40 cellular contexts compared by ENCODE assay signal in genomic region chr1:37782491-37782890, GRCh38. TPM values are rescaled to one million over a fixed set of nuclear protein-coding genes. Genes with fewer than 3 reads are reported as not detected.
"Had no signal": no experiment of that assay in that cellular context is flagged by ENCODE, and none has a peak within 500 bp of the region (broad histone marks: within the 10 kb centered on the region; RNA-seq: fewer than 3 reads in every experiment).

No MANE protein-coding gene starts in this region.

- H3K27ac ChIP-seq: adrenal gland, ascending aorta, body of pancreas, brain microvascular endothelial cell, breast epithelium, cardiac muscle cell had no signal

- H3K4me3 ChIP-seq: adrenal gland, ascending aorta, body of pancreas, breast epithelium, cardiac muscle cell had no signal

- H3K4me3 Mint-ChIP-seq: activated naive CD4-positive, alpha-beta T cell treated with anti-CD3 and anti-CD28 coated beads for 36 hours; activated naive CD4-positive, alpha-beta T cell treated with anti-CD3 and anti-CD28 coated beads, Interleukin-2, amount 10 ng/mL, durations not matched to agents 7 days and 5 days; activated naive CD4-positive, alpha-beta T cell treated with anti-CD3 and anti-CD28 coated beads, Interleukin-2, amount 50 U/mL, for 24 hours; activated naive CD8-positive, alpha-beta T cell; activated naive CD8-positive, alpha-beta T cell treated with anti-CD3 and anti-CD28 coated beads for 36 hours; activated naive CD8-positive, alpha-beta T cell treated with anti-CD3 and anti-CD28 coated beads, Interleukin-2, amount 10 ng/mL, durations not matched to agents 7 days and 5 days; activated naive CD8-positive, alpha-beta T cell treated with anti-CD3 and anti-CD28 coated beads, Interleukin-2, amount 50 U/mL, for 24 hours; activated T-cell treated with anti-CD3 and anti-CD28 coated beads, Interleukin-2, amount 50 U/mL, for 24 hours; activated T-cell treated with anti-CD3 and anti-CD28 coated beads, Interleukin-2, amount 50 U/mL, for 4 hours; activated T-cell treated with anti-CD3 and anti-CD28 coated beads, Interleukin-2, amount 50 U/mL, for 72 hours; activated T-helper 1 cell treated with anti-CD3 and anti-CD28 coated beads, Interleukin-12 subunit alpha, Interleukin-12 subunit beta, Interleukin-2, Interleukin-4 antibody, amounts not matched to agents 30 ng/mL and 10 ng/mL and 1 ng/mL, durations not matched to agents 14 hours and 24 hours and 36 hours; activated T-helper 17 cell treated with anti-CD3 and anti-CD28 coated beads, Interleukin-2, amount 50 U/mL, for 72 hours; brain; central memory CD8-positive, alpha-beta T cell had no signal

- H3K9me3 Mint-ChIP-seq: activated naive CD4-positive, alpha-beta T cell treated with anti-CD3 and anti-CD28 coated beads for 36 hours; activated naive CD4-positive, alpha-beta T cell treated with anti-CD3 and anti-CD28 coated beads, Interleukin-2, amount 10 ng/mL, durations not matched to agents 7 days and 5 days; activated naive CD4-positive, alpha-beta T cell treated with anti-CD3 and anti-CD28 coated beads, Interleukin-2, amount 50 U/mL, for 24 hours; activated naive CD4-positive, alpha-beta T cell treated with anti-CD3 and anti-CD28 coated beads, Interleukin-2, amount 50 U/mL, for 72 hours; activated naive CD8-positive, alpha-beta T cell treated with anti-CD3 and anti-CD28 coated beads for 36 hours; activated naive CD8-positive, alpha-beta T cell treated with anti-CD3 and anti-CD28 coated beads, Interleukin-2, amount 10 ng/mL, durations not matched to agents 7 days and 5 days; activated naive CD8-positive, alpha-beta T cell treated with anti-CD3 and anti-CD28 coated beads, Interleukin-2, amount 50 U/mL, for 24 hours; activated T-cell treated with anti-CD3 and anti-CD28 coated beads, Interleukin-2, amount 50 U/mL, for 24 hours; activated T-cell treated with anti-CD3 and anti-CD28 coated beads, Interleukin-2, amount 50 U/mL, for 4 hours; activated T-cell treated with anti-CD3 and anti-CD28 coated beads, Interleukin-2, amount 50 U/mL, for 72 hours; activated T-helper 1 cell treated with anti-CD3 and anti-CD28 coated beads, Interleukin-12 subunit alpha, Interleukin-12 subunit beta, Interleukin-2, Interleukin-4 antibody, amounts not matched to agents 30 ng/mL and 10 ng/mL and 1 ng/mL, durations not matched to agents 14 hours and 24 hours and 36 hours; activated T-helper 17 cell treated with anti-CD3 and anti-CD28 coated beads, Interleukin-2, amount 50 U/mL, for 72 hours; activated T-helper 2 cell treated with anti-CD3 and anti-CD28 coated beads, Interferon-gamma antibody, Interleukin-2, Interleukin-4, amounts not matched to agents 10 μg/mL and 5 μg/mL and 100 μg/mL, durations not matched to agents 14 hours and 24 hours and 36 hours; central memory CD8-positive, alpha-beta T cell had no signal

- DNase-seq: activated effector memory CD4-positive, alpha-beta T cell treated with anti-CD3 and anti-CD28 coated beads, Interleukin-2, amount 50 U/mL, for 16 hours; activated effector memory CD4-positive, alpha-beta T cell treated with Interleukin-2 at 50 U/mL for 16 hours; activated gamma-delta T cell; activated gamma-delta T cell treated with Interleukin-2 at 50 U/mL for 16 hours; activated naive CD4-positive, alpha-beta T cell; activated naive CD4-positive, alpha-beta T cell treated with anti-CD3 and anti-CD28 coated beads for 36 hours; activated naive CD4-positive, alpha-beta T cell treated with anti-CD3 and anti-CD28 coated beads, Interleukin-2, amount 10 ng/mL, durations not matched to agents 7 days and 5 days; activated naive CD4-positive, alpha-beta T cell treated with anti-CD3 and anti-CD28 coated beads, Interleukin-2, amount 50 U/mL, for 16 hours; activated naive CD4-positive, alpha-beta T cell treated with Interleukin-2 at 50 U/mL for 16 hours; activated naive CD8-positive, alpha-beta T cell treated with anti-CD3 and anti-CD28 coated beads for 36 hours; activated naive CD8-positive, alpha-beta T cell treated with anti-CD3 and anti-CD28 coated beads, Interleukin-2, amount 10 ng/mL, durations not matched to agents 7 days and 5 days; activated naive CD8-positive, alpha-beta T cell treated with anti-CD3 and anti-CD28 coated beads, Interleukin-2, amount 50 U/mL, for 24 hours; activated T-cell treated with anti-CD3 and anti-CD28 coated beads, Interleukin-2, amount 50 U/mL, for 1 hour; activated T-cell treated with anti-CD3 and anti-CD28 coated beads, Interleukin-2, amount 50 U/mL, for 24 hours; activated T-cell treated with anti-CD3 and anti-CD28 coated beads, Interleukin-2, amount 50 U/mL, for 4 hours; activated T-cell treated with anti-CD3 and anti-CD28 coated beads, Interleukin-2, amount 50 U/mL, for 48 hours; activated T-cell treated with anti-CD3 and anti-CD28 coated beads, Interleukin-2, amount 50 U/mL, for 72 hours; adrenal gland; amniotic stem cell; amygdala; anterior cingulate cortex; aorta; body of pancreas; brain microvascular endothelial cell; caudate nucleus; central memory CD4-positive, alpha-beta T cell; cerebellar nuclear complex had no signal

- H3K36me3 ChIP-seq: adrenal gland, ascending aorta, brain microvascular endothelial cell, breast epithelium, cardiac muscle cell had no signal

- H3K36me3 Mint-ChIP-seq: activated naive CD4-positive, alpha-beta T cell treated with anti-CD3 and anti-CD28 coated beads, Interleukin-2, amount 10 ng/mL, durations not matched to agents 7 days and 5 days; activated naive CD4-positive, alpha-beta T cell treated with anti-CD3 and anti-CD28 coated beads, Interleukin-2, amount 50 U/mL, for 24 hours; activated naive CD4-positive, alpha-beta T cell treated with anti-CD3 and anti-CD28 coated beads, Interleukin-2, amount 50 U/mL, for 72 hours; activated naive CD8-positive, alpha-beta T cell; activated naive CD8-positive, alpha-beta T cell treated with anti-CD3 and anti-CD28 coated beads for 36 hours; activated naive CD8-positive, alpha-beta T cell treated with anti-CD3 and anti-CD28 coated beads, Interleukin-2, amount 10 ng/mL, durations not matched to agents 7 days and 5 days; brain had no signal

- ATAC-seq: activated naive CD4-positive, alpha-beta T cell treated with anti-CD3 and anti-CD28 coated beads, Interleukin-2, amount 50 U/mL, for 72 hours; activated naive CD8-positive, alpha-beta T cell treated with anti-CD3 and anti-CD28 coated beads, Interleukin-2, amount 50 U/mL, for 24 hours; activated T-cell treated with anti-CD3 and anti-CD28 coated beads, Interleukin-2, amount 50 U/mL, for 4 hours; activated T-cell treated with anti-CD3 and anti-CD28 coated beads, Interleukin-2, amount 50 U/mL, for 72 hours; activated T-helper 17 cell treated with anti-CD3 and anti-CD28 coated beads, Interleukin-2, amount 50 U/mL, for 72 hours; body of pancreas had no signal

- H3K27me3 ChIP-seq: ascending aorta, body of pancreas had no signal

- H3K27ac Mint-ChIP-seq: activated naive CD4-positive, alpha-beta T cell treated with anti-CD3 and anti-CD28 coated beads for 36 hours; activated naive CD4-positive, alpha-beta T cell treated with anti-CD3 and anti-CD28 coated beads, Interleukin-2, amount 10 ng/mL, durations not matched to agents 7 days and 5 days; activated naive CD4-positive, alpha-beta T cell treated with anti-CD3 and anti-CD28 coated beads, Interleukin-2, amount 50 U/mL, for 24 hours; activated naive CD4-positive, alpha-beta T cell treated with anti-CD3 and anti-CD28 coated beads, Interleukin-2, amount 50 U/mL, for 72 hours; activated naive CD8-positive, alpha-beta T cell; activated naive CD8-positive, alpha-beta T cell treated with anti-CD3 and anti-CD28 coated beads for 36 hours; activated naive CD8-positive, alpha-beta T cell treated with anti-CD3 and anti-CD28 coated beads, Interleukin-2, amount 10 ng/mL, durations not matched to agents 7 days and 5 days; activated naive CD8-positive, alpha-beta T cell treated with anti-CD3 and anti-CD28 coated beads, Interleukin-2, amount 50 U/mL, for 24 hours; activated T-cell treated with anti-CD3 and anti-CD28 coated beads, Interleukin-2, amount 50 U/mL, for 24 hours; activated T-cell treated with anti-CD3 and anti-CD28 coated beads, Interleukin-2, amount 50 U/mL, for 72 hours; activated T-helper 1 cell treated with anti-CD3 and anti-CD28 coated beads, Interleukin-12 subunit alpha, Interleukin-12 subunit beta, Interleukin-2, Interleukin-4 antibody, amounts not matched to agents 30 ng/mL and 10 ng/mL and 1 ng/mL, durations not matched to agents 14 hours and 24 hours and 36 hours; activated T-helper 17 cell treated with anti-CD3 and anti-CD28 coated beads, Interleukin-2, amount 50 U/mL, for 72 hours; activated T-helper 2 cell treated with anti-CD3 and anti-CD28 coated beads, Interferon-gamma antibody, Interleukin-2, Interleukin-4, amounts not matched to agents 10 μg/mL and 5 μg/mL and 100 μg/mL, durations not matched to agents 14 hours and 24 hours and 36 hours; brain had no signal

- H3K9me3 ChIP-seq: adrenal gland, ascending aorta, body of pancreas, breast epithelium had no signal

- H3K4me1 Mint-ChIP-seq: activated naive CD4-positive, alpha-beta T cell treated with anti-CD3 and anti-CD28 coated beads, Interleukin-2, amount 10 ng/mL, durations not matched to agents 7 days and 5 days; activated naive CD8-positive, alpha-beta T cell treated with anti-CD3 and anti-CD28 coated beads, Interleukin-2, amount 10 ng/mL, durations not matched to agents 7 days and 5 days; activated T-helper 17 cell treated with anti-CD3 and anti-CD28 coated beads, Interleukin-2, amount 50 U/mL, for 72 hours; brain; central memory CD8-positive, alpha-beta T cell had no signal

- H3K4me1 ChIP-seq: adrenal gland, ascending aorta, body of pancreas, breast epithelium had no signal

RNA-seq across cellular contexts. Expression of gene EPHA10, which starts 17.6 kb away (rescaled TPM):
- total RNA-seq: activated naive CD8-positive, alpha-beta T cell treated with anti-CD3 and anti-CD28 coated beads for 36 hours; activated naive CD8-positive, alpha-beta T cell treated with anti-CD3 and anti-CD28 coated beads, Interleukin-2, amount 10 ng/mL, durations not matched to agents 7 days and 5 days; astrocyte; cardiac muscle cell; cardiac septum had no signal
